In genomic region chr11:34313099-34313517, GRCh38 we compare ENCODE assay signal across 9 cellular contexts. TPM values are rescaled to one million over a fixed set of nuclear protein-coding genes. Genes with fewer than 3 reads are reported as not detected.
DNase-seq lines count a peak whose midpoint lies in the region; ATAC-seq and TF ChIP-seq lines count a peak whose summit lies in the region.
"Had no signal": no experiment of that assay in that cellular context is flagged by ENCODE, and none has a peak within 500 bp of the region (broad histone marks: within the 10 kb centered on the region; RNA-seq: fewer than 3 reads in every experiment).

No MANE protein-coding gene starts in this region.

- no peak overlapping the region for H3K27ac ChIP-seq in uterus
- H3K27ac ChIP-seq: PC-9 had no signal

- H3K36me3 Mint-ChIP-seq in WTC11 = no peaks in the 10 kb centered on the region

- TF ChIP-seq POLR2A in uterus (IDR thresholded peaks at IDR 0.05) = no peak

- no peaks in the 10 kb centered on the region for H3K27me3 Mint-ChIP-seq in WTC11 (ENCODE audit: low read depth)

- POLR2A ChIA-PET in WTC11 (lab: Charles Lee) = no interaction called here

- no peaks in the 10 kb centered on the region for H3K27me3 ChIP-seq in uterus

- H3K4me3 ChIP-seq in uterus = no peak overlapping the region
- H3K4me3 ChIP-seq: PC-9 had no signal

- no peak for TF ChIP-seq CTCF in WTC11 (IDR thresholded peaks at IDR 0.05)
- TF ChIP-seq CTCF in uterus (IDR thresholded peaks at IDR 0.05) = no peak

- no peaks in the 10 kb centered on the region for H3K36me3 ChIP-seq in uterus

- peaks cover 44% of the 10 kb centered on the region for H3K4me1 Mint-ChIP-seq in WTC11

- peak; percentile 83 for ATAC-seq in HG02623 (IDR thresholded peaks at IDR 0.05; ENCODE audit: unreplicated experiment)
- ATAC-seq in WTC11 = peak; percentile 17; the same call in 1 of the 2 replicates
- no peak for ATAC-seq in HG02588 (IDR thresholded peaks at IDR 0.05; ENCODE audit: unreplicated experiment)

- no peaks in the 10 kb centered on the region for H3K4me1 ChIP-seq in uterus

- DNase-seq in stimulated activated CD4-positive, alpha-beta T cell treated with anti-CD3 and anti-CD28 coated beads, Interleukin-15, amount 100 ng/mL, for 24 hours = peak; percentile 8
- no peak for DNase-seq in stimulated activated CD4-positive, alpha-beta T cell treated with anti-CD3 and anti-CD28 coated beads, Interleukin-4, amount 100 ng/mL, for 4 hours
- DNase-seq in WTC11 (ENCODE audit: low spot score) (no peak), uterus (peak; percentile 30 to 45), globus pallidus (ENCODE audit: low spot score) (no peak), NCI-H748 (lab: John Stamatoyannopoulos, UW; ENCODE audit: unreplicated experiment) (no peak)

- H3K27ac Mint-ChIP-seq in WTC11 = no peak overlapping the region

- no peaks in the 10 kb centered on the region for H3K9me3 Mint-ChIP-seq in WTC11

- intact Hi-C loops in uterus (cut with DNase I; ENCODE audit: low total_unique reads) = no loop called here

- CTCF ChIA-PET in WTC11 (lab: Charles Lee) = interaction anchor here (0.6 to 0.8 kb wide), 3 partner anchors 9 to 138 kb away, joined by 3 to 4 read pairs (median 3); no protein-coding TSS in a partner anchor

- no peaks in the 10 kb centered on the region for H3K9me3 ChIP-seq in uterus

- no peak overlapping the region for H3K4me3 Mint-ChIP-seq in WTC11

TF ChIP-seq in WTC11, 78 proteins besides CTCF, POLR2A, EP300 and RAD21:
- TF ChIP-seq OVOL2 (CRISPR knock-in tag; IDR thresholded peaks at IDR 0.05; ENCODE audit: borderline replicate concordance) (no peak), RELA (CRISPR knock-in tag; IDR thresholded peaks at IDR 0.05; ENCODE audit: borderline replicate concordance) (no peak), ATF1 (CRISPR knock-in tag; IDR thresholded peaks at IDR 0.05) (no peak), CBFB (CRISPR knock-in tag; IDR thresholded peaks at IDR 0.05; ENCODE audit: low read depth) (no peak), NFYB (CRISPR knock-in tag; conservative IDR thresholded peaks at IDR 0.05; ENCODE audit: low read depth) (no peak), ZNF317 (CRISPR knock-in tag; IDR thresholded peaks at IDR 0.05; ENCODE audit: borderline replicate concordance, low read depth) (no peak), ZNF121 (CRISPR knock-in tag; IDR thresholded peaks at IDR 0.05) (no peak), MXD4 (CRISPR knock-in tag; IDR thresholded peaks at IDR 0.05; ENCODE audit: borderline replicate concordance) (no peak), ZNF281 (CRISPR knock-in tag; IDR thresholded peaks at IDR 0.05) (no peak), GTF2I (CRISPR knock-in tag; conservative IDR thresholded peaks at IDR 0.05) (no peak), NR2C2 (CRISPR knock-in tag; IDR thresholded peaks at IDR 0.05) (no peak), RORB (CRISPR knock-in tag; IDR thresholded peaks at IDR 0.05) (no peak), JAZF1 (CRISPR knock-in tag; IDR thresholded peaks at IDR 0.05) (no peak), SMAD4 (CRISPR knock-in tag; IDR thresholded peaks at IDR 0.05) (no peak), TCF7 (CRISPR knock-in tag; IDR thresholded peaks at IDR 0.05; ENCODE audit: low read depth) (no peak), ZNF512 (CRISPR knock-in tag; IDR thresholded peaks at IDR 0.05; ENCODE audit: borderline replicate concordance) (no peak)
- TF ChIP-seq, protein P1, sequence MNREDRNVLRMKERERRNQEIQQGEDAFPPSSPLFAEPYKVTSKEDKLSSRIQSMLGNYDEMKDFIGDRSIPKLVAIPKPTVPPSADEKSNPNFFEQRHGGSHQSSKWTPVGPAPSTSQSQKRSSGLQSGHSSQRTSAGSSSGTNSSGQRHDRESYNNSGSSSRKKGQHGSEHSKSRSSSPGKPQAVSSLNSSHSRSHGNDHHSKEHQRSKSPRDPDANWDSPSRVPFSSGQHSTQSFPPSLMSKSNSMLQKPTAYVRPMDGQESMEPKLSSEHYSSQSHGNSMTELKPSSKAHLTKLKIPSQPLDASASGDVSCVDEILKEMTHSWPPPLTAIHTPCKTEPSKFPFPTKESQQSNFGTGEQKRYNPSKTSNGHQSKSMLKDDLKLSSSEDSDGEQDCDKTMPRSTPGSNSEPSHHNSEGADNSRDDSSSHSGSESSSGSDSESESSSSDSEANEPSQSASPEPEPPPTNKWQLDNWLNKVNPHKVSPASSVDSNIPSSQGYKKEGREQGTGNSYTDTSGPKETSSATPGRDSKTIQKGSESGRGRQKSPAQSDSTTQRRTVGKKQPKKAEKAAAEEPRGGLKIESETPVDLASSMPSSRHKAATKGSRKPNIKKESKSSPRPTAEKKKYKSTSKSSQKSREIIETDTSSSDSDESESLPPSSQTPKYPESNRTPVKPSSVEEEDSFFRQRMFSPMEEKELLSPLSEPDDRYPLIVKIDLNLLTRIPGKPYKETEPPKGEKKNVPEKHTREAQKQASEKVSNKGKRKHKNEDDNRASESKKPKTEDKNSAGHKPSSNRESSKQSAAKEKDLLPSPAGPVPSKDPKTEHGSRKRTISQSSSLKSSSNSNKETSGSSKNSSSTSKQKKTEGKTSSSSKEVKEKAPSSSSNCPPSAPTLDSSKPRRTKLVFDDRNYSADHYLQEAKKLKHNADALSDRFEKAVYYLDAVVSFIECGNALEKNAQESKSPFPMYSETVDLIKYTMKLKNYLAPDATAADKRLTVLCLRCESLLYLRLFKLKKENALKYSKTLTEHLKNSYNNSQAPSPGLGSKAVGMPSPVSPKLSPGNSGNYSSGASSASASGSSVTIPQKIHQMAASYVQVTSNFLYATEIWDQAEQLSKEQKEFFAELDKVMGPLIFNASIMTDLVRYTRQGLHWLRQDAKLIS (CRISPR knock-in tag; IDR thresholded peaks at IDR 0.05; ENCODE audit: borderline replicate concordance) = no peak
- TF ChIP-seq, protein P2, sequence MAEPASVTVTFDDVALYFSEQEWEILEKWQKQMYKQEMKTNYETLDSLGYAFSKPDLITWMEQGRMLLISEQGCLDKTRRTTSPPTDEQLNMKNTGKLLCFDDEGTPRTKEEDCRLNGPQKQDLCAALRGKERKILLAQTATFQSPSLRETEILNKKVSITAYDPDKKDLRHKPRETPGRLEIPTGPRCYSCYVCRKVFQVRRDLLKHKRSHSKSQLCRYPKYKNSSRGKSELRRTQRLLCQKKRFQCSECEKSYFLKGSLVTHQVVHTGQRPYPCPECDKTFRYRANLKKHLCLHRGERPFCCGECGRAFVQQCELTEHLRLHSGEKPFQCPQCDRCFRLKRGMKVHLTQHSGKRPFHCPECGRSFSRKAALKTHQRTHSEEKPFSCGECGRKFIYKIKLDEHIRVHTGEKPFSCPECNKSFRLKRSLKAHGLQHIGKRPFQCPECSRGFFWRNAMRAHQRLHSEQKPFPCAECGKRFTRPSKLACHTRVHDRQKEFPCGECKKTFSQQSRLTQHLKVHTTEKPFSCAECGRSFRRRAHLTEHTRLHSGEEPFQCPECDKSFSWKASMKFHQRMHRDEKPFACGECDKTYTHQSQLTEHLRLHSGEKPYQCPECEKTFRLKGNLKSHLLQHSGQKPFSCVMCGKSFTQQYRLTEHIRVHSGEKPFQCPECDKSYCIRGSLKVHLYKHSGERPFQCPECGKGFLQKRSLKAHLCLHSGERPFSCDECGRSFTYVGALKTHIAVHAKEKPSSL (CRISPR knock-in tag; conservative IDR thresholded peaks at IDR 0.05) = no peak
- TF ChIP-seq, protein P3, sequence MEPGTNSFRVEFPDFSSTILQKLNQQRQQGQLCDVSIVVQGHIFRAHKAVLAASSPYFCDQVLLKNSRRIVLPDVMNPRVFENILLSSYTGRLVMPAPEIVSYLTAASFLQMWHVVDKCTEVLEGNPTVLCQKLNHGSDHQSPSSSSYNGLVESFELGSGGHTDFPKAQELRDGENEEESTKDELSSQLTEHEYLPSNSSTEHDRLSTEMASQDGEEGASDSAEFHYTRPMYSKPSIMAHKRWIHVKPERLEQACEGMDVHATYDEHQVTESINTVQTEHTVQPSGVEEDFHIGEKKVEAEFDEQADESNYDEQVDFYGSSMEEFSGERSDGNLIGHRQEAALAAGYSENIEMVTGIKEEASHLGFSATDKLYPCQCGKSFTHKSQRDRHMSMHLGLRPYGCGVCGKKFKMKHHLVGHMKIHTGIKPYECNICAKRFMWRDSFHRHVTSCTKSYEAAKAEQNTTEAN (CRISPR knock-in tag; IDR thresholded peaks at IDR 0.05) = no peak

RNA-seq across cellular contexts. Expression of gene ABTB2, which starts 44.7 kb away (rescaled TPM):
- 7.9 to 12.8 TPM (median 8.4 TPM) in 3 replicates for total RNA-seq in WTC11 (2021)
- total RNA-seq in uterus = 1 to 10 TPM; 2.9 to 8.2 (median 6.6) TPM

Comparison
In these comparisons a context has a peak if more than half of its experiments do, and no peak if none do; other contexts are left out.
1. DNase-seq: peak in stimulated activated CD4-positive, alpha-beta T cell treated with anti-CD3 and anti-CD28 coated beads, Interleukin-15, amount 100 ng/mL, for 24 hours (single experiment) and uterus (2 of 2); none in stimulated activated CD4-positive, alpha-beta T cell treated with anti-CD3 and anti-CD28 coated beads, Interleukin-4, amount 100 ng/mL, for 4 hours (0 of 2), WTC11 (single experiment), globus pallidus (single experiment) and NCI-H748 (single experiment).